Comparison of ENCODE assay signal across 13 cellular contexts in the genomic region with DNA sequence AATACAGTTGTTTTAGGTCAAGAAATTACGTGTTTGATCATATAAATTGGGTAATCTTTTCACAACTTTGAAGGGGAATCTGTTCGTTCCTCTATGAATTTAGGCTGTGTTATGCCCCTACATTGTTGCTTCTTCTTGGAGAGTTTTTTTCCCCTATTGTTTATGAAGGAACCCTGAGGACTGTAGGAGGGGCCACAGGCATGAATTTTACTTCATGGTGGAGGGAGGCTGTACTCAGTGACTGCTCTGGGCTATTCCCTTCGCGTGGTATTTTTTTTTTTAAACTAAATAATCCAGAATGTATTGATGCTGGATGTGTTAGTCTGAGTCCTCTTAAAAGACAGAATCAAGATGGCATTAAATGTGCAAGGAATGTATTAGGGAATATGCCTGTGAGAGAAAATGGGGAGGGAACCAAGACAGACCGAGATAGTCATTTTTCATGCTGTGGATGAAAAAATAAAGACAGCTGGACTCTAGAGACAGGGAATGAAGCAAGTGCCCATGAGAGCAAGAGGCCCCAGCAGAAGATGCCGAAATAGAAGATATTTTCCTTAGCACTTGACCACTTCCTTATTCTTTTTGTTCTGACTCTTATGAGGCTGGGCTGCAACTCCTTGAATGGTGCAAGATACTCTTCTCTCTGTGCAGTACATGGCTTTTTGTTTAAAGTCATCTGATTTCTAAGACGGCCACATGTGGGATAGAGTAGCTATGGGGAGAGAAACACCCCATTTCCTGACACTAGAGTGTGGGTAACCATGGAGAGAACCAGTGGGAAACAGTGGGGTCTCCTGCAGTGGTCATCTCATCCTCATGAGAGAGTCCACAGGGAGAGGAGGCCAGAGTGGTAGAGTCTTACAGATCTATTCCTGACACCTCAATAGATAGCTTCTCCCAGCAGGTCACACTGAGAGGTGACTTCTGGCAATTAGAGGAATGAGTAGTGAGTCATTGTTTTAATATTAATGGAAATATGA. TPM values are rescaled to one million over a fixed set of nuclear protein-coding genes. Genes with fewer than 3 reads are reported as not detected.
DNase-seq lines count a peak whose midpoint lies in the region; ATAC-seq and TF ChIP-seq lines count a peak whose summit lies in the region.
"Had no signal": no experiment of that assay in that cellular context is flagged by ENCODE, and none has a peak within 500 bp of the region (broad histone marks: within the 10 kb centered on the region; RNA-seq: fewer than 3 reads in every experiment).

No MANE protein-coding gene starts in this region.

- H3K79me2 ChIP-seq in SK-N-SH (ENCODE audit: insufficient read depth) (no peaks in the 10 kb centered on the region), PC-3 (ENCODE audit: low read length) (no peaks in the 10 kb centered on the region)

- H2AFZ ChIP-seq in SK-N-SH (ENCODE audit: low read depth) (no peak overlapping the region), PC-3 (ENCODE audit: low read length) (0 out of 2 replicates have a peak overlapping the region, but pooled peaks have one; percentile 0)

- TF ChIP-seq CTCF in SK-N-SH (IDR thresholded peaks at IDR 0.05), result no peak
- TF ChIP-seq CTCF in PC-3 (conservative IDR thresholded peaks at IDR 0.05; ENCODE audit: low read depth, low read length), result no peak
- no peak for TF ChIP-seq CTCF in right atrium auricular region (IDR thresholded peaks at IDR 0.05)
- no peak for TF ChIP-seq CTCF in testis (IDR thresholded peaks at IDR 0.05)
- no peak for TF ChIP-seq CTCF in omental fat pad (IDR thresholded peaks at IDR 0.05)

- DNase-seq in SK-N-SH (no peak), PC-3 (no peak), right atrium auricular region (ENCODE audit: low spot score) (peak; percentile 16), testis (peak; percentile 10), LoVo (ENCODE audit: low spot score) (no peak), omental fat pad (ENCODE audit: low spot score) (no peak)
- DNase-seq: activated naive CD4-positive, alpha-beta T cell treated with Interleukin-2 at 50 U/mL for 16 hours; endodermal cell; NCI-H2171 treated with DMSO at 0.1 percent for 48 hours; substantia nigra had no signal

- TF ChIP-seq EP300 in SK-N-SH (IDR thresholded peaks at IDR 0.05; ENCODE audit: borderline replicate concordance in 1 of 2, low read depth in 1 of 2, low read length in 1 of 2), result no peak

- TF ChIP-seq RAD21 in SK-N-SH (IDR thresholded peaks at IDR 0.05; ENCODE audit: low read length), result no peak

- intact Hi-C loops in PC-3 (cut with micrococcal nuclease), result no loop called here
- intact Hi-C loops in testis (cut with DNase I; ENCODE audit: low total_unique reads), result no loop called here

- H3K36me3 ChIP-seq in SK-N-SH (replicated peaks in 1 of 2; ENCODE audit: control insufficient read depth in 1 of 2, insufficient read depth in 2 of 2, low read length in 1 of 2) (no peaks in the 10 kb centered on the region), PC-3 (ENCODE audit: low read depth, low read length) (no peaks in the 10 kb centered on the region), right atrium auricular region (no peaks in the 10 kb centered on the region), testis (ENCODE audit: low read depth, missing control alignments) (no peaks in the 10 kb centered on the region)

- no TSS peak for BruUV-seq in PC-3 (replicated peaks; lab: Mats Ljungman, UMichigan)

- 87% methylated on average over 7 of the region's 7 CpGs for whole genome bisulfite sequencing in SK-N-SH (ENCODE audit: low lambda C conversion rate)
- 42 to 55% methylated on average over 7 of the region's 7 CpGs for WGBS in testis, 2 donors

- H3K9me2 ChIP-seq in SK-N-SH, result no peaks in the 10 kb centered on the region
- H3K9me2 ChIP-seq in PC-3 (replicated peaks; ENCODE audit: low read length), result no peaks in the 10 kb centered on the region

- H3K4me1 ChIP-seq in SK-N-SH (ENCODE audit: control insufficient read depth in 1 of 2, insufficient read depth in 2 of 2, low read depth in 1 of 2, low read length in 1 of 2), result peaks cover 0 to 3% of the 10 kb centered on the region in 2 experiments; a peak in 1 of 4 replicates
- H3K4me1 ChIP-seq in PC-3 (ENCODE audit: insufficient read depth, low read length), result no peaks in the 10 kb centered on the region
- H3K4me1 ChIP-seq in right atrium auricular region, result no peaks in the 10 kb centered on the region
- peaks cover 25% of the 10 kb centered on the region for H3K4me1 ChIP-seq in testis

- no peaks in the 10 kb centered on the region for H4K20me1 ChIP-seq in SK-N-SH (ENCODE audit: insufficient read depth)
- H4K20me1 ChIP-seq in PC-3 (ENCODE audit: low read length), result no peaks in the 10 kb centered on the region

- H3K9me3 ChIP-seq in SK-N-SH (no peaks in the 10 kb centered on the region), PC-3 (ENCODE audit: low read length) (0 out of 2 replicates have a peak, but pooled peaks cover 3% of the 10 kb centered on the region), right atrium auricular region (no peaks in the 10 kb centered on the region), testis (no peaks in the 10 kb centered on the region)

- H3K4me2 ChIP-seq in SK-N-SH (no peak overlapping the region), PC-3 (ENCODE audit: low read length) (no peak overlapping the region)

- H3K27me3 ChIP-seq in SK-N-SH (ENCODE audit: insufficient read depth) (no peaks in the 10 kb centered on the region), PC-3 (ENCODE audit: low read length) (no peaks in the 10 kb centered on the region), right atrium auricular region (no peaks in the 10 kb centered on the region), testis (no peaks in the 10 kb centered on the region)

- CTCF ChIA-PET in SK-N-SH (lab: Yijun Ruan, JAX), result interaction anchor here (1.8 kb wide), 1 partner anchor 45 kb away, joined by 3 read pairs; no protein-coding TSS in a partner anchor
- CTCF ChIA-PET in PC-3 (lab: Charles Lee), result interaction anchor here (0.7 kb wide), 1 partner anchor 20 kb away, joined by 3 read pairs; no protein-coding TSS in a partner anchor

- H3F3A ChIP-seq in SK-N-SH (replicated peaks; ENCODE audit: insufficient read depth), result no peaks in the 10 kb centered on the region
- H3F3A ChIP-seq in PC-3 (ENCODE audit: low read length, unreplicated experiment), result no peaks in the 10 kb centered on the region

- H3K27ac ChIP-seq in SK-N-SH (ENCODE audit: low read depth in 2 of 2, low read length in 1 of 2), result no peak overlapping the region
- no peak overlapping the region for H3K27ac ChIP-seq in PC-3 (ENCODE audit: low read length)
- H3K27ac ChIP-seq in right atrium auricular region, result no peak overlapping the region
- H3K27ac ChIP-seq in testis, result peak overlapping the region; percentile 56 to 59
- H3K27ac ChIP-seq: 22Rv1 had no signal

- H3K4me3 ChIP-seq in SK-N-SH (ENCODE audit: low read depth in 2 of 2, low read length in 1 of 2) (no peak overlapping the region), PC-3 (ENCODE audit: low read length) (no peak overlapping the region), right atrium auricular region (no peak overlapping the region), testis (no peak overlapping the region)

- ATAC-seq in SK-N-SH treated with all-trans-retinoic acid at 6 μM for 48 hours (peak; percentile 35; the same call in 2 of the 3 replicates), PC-3 (peak; percentile 12; the same call in 1 of the 2 replicates), HG03342 (IDR thresholded peaks at IDR 0.05; ENCODE audit: unreplicated experiment) (no peak), omental fat pad (ENCODE audit: low FRiP score) (no peak)

- TF ChIP-seq POLR2A in testis (IDR thresholded peaks at IDR 0.05), result no peak

- POLR2A ChIA-PET in SK-N-SH (lab: Yijun Ruan, JAX) (no interaction called here), PC-3 (lab: Charles Lee; ENCODE audit: unreplicated experiment) (no interaction called here)

- no peak overlapping the region for H3K9ac ChIP-seq in SK-N-SH
- no peak overlapping the region for H3K9ac ChIP-seq in PC-3 (ENCODE audit: low read length)

TF ChIP-seq in SK-N-SH treated with all-trans-retinoic acid at 6 μM for 48 hours, 23 proteins besides CTCF, POLR2A, EP300 and RAD21 (continues in another document):
- no peak for TF ChIP-seq PPARA (CRISPR knock-in tag; IDR thresholded peaks at IDR 0.05; ENCODE audit: borderline replicate concordance)
- TF ChIP-seq RARB (CRISPR knock-in tag; IDR thresholded peaks at IDR 0.05), result no peak
- TF ChIP-seq, protein P1, sequence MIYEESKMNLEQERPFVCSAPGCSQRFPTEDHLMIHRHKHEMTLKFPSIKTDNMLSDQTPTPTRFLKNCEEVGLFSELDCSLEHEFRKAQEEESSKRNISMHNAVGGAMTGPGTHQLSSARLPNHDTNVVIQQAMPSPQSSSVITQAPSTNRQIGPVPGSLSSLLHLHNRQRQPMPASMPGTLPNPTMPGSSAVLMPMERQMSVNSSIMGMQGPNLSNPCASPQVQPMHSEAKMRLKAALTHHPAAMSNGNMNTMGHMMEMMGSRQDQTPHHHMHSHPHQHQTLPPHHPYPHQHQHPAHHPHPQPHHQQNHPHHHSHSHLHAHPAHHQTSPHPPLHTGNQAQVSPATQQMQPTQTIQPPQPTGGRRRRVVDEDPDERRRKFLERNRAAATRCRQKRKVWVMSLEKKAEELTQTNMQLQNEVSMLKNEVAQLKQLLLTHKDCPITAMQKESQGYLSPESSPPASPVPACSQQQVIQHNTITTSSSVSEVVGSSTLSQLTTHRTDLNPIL (CRISPR knock-in tag; IDR thresholded peaks at IDR 0.05; ENCODE audit: low read depth), result no peak
- no peak for TF ChIP-seq BACH2 (CRISPR knock-in tag; IDR thresholded peaks at IDR 0.05; ENCODE audit: borderline replicate concordance)

TF ChIP-seq in SK-N-SH, 30 proteins besides CTCF, POLR2A, EP300 and RAD21 (continues in another document):
- no peak for TF ChIP-seq NFIC (IDR thresholded peaks at IDR 0.05; ENCODE audit: borderline replicate concordance)
- no peak for TF ChIP-seq POLR2AphosphoS5 (IDR thresholded peaks at IDR 0.05; ENCODE audit: low read depth, low read length)
- no peak for TF ChIP-seq GABPA (IDR thresholded peaks at IDR 0.05; ENCODE audit: low read depth)
- no peak for TF ChIP-seq USF2 (IDR thresholded peaks at IDR 0.05; ENCODE audit: borderline replicate concordance, low read depth, low read length)
- no peak for TF ChIP-seq ELF1 (IDR thresholded peaks at IDR 0.05)

RNA-seq across cellular contexts. Expression of gene VCL, which starts 18.2 kb away (rescaled TPM):
- polyA plus RNA-seq in SK-N-SH (2012; rRNA removed), result 147 and 190 TPM in 2 replicates
- polyA plus RNA-seq in SK-N-SH (2012; cell fraction: cytosol; rRNA removed), result 125 and 144 TPM in 2 replicates
- 170 and 281 TPM in 2 replicates for polyA plus RNA-seq in SK-N-SH (2012; cell fraction: nucleus; rRNA removed)
- total RNA-seq in PC-3 (2014; rRNA removed), result 382 and 445 TPM in 2 replicates
- 100 to 1,000 TPM; 173 to 216 TPM for total RNA-seq in right atrium auricular region
- 100 to 1,000 TPM; 267 to 272 TPM for total RNA-seq in testis
- polyA plus RNA-seq in testis (ENCODE audit: insufficient read depth, low read depth, low replicate concordance), result 106 TPM
- 100 to 1,000 TPM in 1 of 4 donors, 10 to 100 TPM in 3; 69.1 to 109 (median 90.1) TPM for total RNA-seq in omental fat pad

Comparison
In these comparisons a context has a peak if more than half of its experiments do, and no peak if none do; other contexts are left out.
1. ATAC-seq: peak in SK-N-SH treated with all-trans-retinoic acid at 6 μM for 48 hours (single experiment) and PC-3 (single experiment); none in HG03342 (single experiment) and omental fat pad (single experiment).
2. DNase-seq: peak in right atrium auricular region (single experiment) and testis (single experiment); none in SK-N-SH (single experiment), PC-3 (single experiment), LoVo (single experiment) and omental fat pad (single experiment).
3. H3K27ac ChIP-seq: peak in testis (2 of 2); none in SK-N-SH (0 of 2), PC-3 (single experiment) and right atrium auricular region (0 of 2).